9 cellular contexts compared by ENCODE assay signal in the genomic region with DNA sequence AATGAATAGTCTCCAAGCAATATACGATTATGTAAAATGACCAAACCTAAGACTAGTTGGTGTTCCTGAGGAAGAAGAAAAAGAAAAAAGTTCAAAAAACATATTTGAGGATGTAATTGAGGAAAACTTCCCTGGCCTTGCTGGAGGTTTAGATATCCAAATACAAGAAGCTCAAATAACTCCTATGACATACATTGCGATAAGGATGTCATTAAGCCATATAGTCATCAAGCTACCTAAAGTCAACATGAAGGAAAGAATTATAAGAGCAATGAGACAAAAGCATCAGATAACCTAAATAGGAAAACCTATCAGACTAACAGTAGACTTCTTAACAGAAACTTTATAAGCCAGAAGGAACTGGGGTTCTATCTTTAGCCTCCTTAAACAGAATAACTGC.
"Had no signal": no experiment of that assay in that cellular context is flagged by ENCODE, and none has a peak within 500 bp of the region (broad histone marks: within the 10 kb centered on the region; RNA-seq: fewer than 3 reads in every experiment).

No MANE protein-coding gene starts in this region.

- H3K4me3 Mint-ChIP-seq: GM23338, H9, IgD-negative memory B cell had no signal

- H3K4me1 Mint-ChIP-seq: IgD-negative memory B cell had no signal

- DNase-seq: H9, HCEC 1CT, KG1 had no signal

- H3K27ac Mint-ChIP-seq: GM23338, IgD-negative memory B cell had no signal

- H3K4me3 ChIP-seq: GM23338 had no signal

- ATAC-seq: GM23338, HepG2 had no signal

- FAIRE-seq: H1, H54, HepG2 had no signal

- H3K27ac ChIP-seq: HL-60 had no signal

- H3K27me3 Mint-ChIP-seq: IgD-negative memory B cell had no signal
